ENCODE assay signal across 22 cellular contexts in genomic region chr3:150675587-150675986, GRCh38. TPM values are rescaled to one million over a fixed set of nuclear protein-coding genes. Genes with fewer than 3 reads are reported as not detected.
DNase-seq lines count a peak whose midpoint lies in the region; ATAC-seq, FAIRE-seq and TF ChIP-seq lines count a peak whose summit lies in the region.
"Had no signal": no experiment of that assay in that cellular context is flagged by ENCODE, and none has a peak within 500 bp of the region (broad histone marks: within the 10 kb centered on the region; RNA-seq: fewer than 3 reads in every experiment).

No MANE protein-coding gene starts in this region.

- H3K4me3 ChIP-seq in GM23338 (no peak overlapping the region), OCI-LY7 (ENCODE audit: low read depth, low read length, poor library complexity, severe bottlenecking) (no peak overlapping the region), K562 (no peak overlapping the region)
- H3K4me3 ChIP-seq: GM23248, HAP-1, SK-N-MC had no signal

- H3K27ac ChIP-seq in GM23338 (ENCODE audit: low read depth) (no peak overlapping the region), OCI-LY7 (ENCODE audit: low read depth, low read length, poor library complexity, severe bottlenecking) (no peak overlapping the region), K562 (ENCODE audit: extremely low read depth, low read depth, low read length) (no peak overlapping the region)
- H3K27ac ChIP-seq: GM23248, RWPE1, SK-N-MC had no signal

- H3K36me3 Mint-ChIP-seq in GM23338 (ENCODE audit: low read depth) = peaks cover 12% of the 10 kb centered on the region
- H3K36me3 Mint-ChIP-seq: CD14-positive monocyte, IgD-negative memory B cell had no signal

- POLR2A ChIA-PET in OCI-LY7 (lab: Charles Lee) = interaction anchor here (0.8 kb wide), 1 partner anchor 102 kb away, joined by 4 read pairs; no protein-coding TSS in a partner anchor
- POLR2A ChIA-PET in K562 (lab: Yijun Ruan, JAX) = interaction anchor here (0.7 to 1.2 kb wide), 2 partner anchors 10 to 188 kb away, joined by 4 read pairs; no protein-coding TSS in a partner anchor

- H3K9me3 Mint-ChIP-seq in GM23338 = peaks cover 15% of the 10 kb centered on the region

- no peak for TF ChIP-seq CTCF in GM23338 (conservative IDR thresholded peaks at IDR 0.05; ENCODE audit: low read depth in 2 of 2)
- TF ChIP-seq CTCF in OCI-LY7 (conservative IDR thresholded peaks at IDR 0.05; ENCODE audit: low read length) = no peak
- no peak for TF ChIP-seq CTCF in K562 (IDR thresholded peaks at IDR 0.05 in 2 of 3, conservative IDR thresholded peaks at IDR 0.05 in 1 of 3; ENCODE audit: insufficient read depth in 2 of 3, low read depth in 1 of 3, low read length in 3 of 3)

- peaks cover 8% of the 10 kb centered on the region; the same call in 1 of the 2 replicates for H3K36me3 ChIP-seq in GM23338 (ENCODE audit: insufficient read depth)
- H3K36me3 ChIP-seq in OCI-LY7 (ENCODE audit: insufficient read depth, low read length) = no peaks in the 10 kb centered on the region
- no peaks in the 10 kb centered on the region for H3K36me3 ChIP-seq in K562 (ENCODE audit: control insufficient read depth, insufficient read depth, low read length)
- H3K36me3 ChIP-seq: HAP-1 had no signal

- no peaks in the 10 kb centered on the region for H3K79me2 ChIP-seq in GM23338 (replicated peaks; ENCODE audit: insufficient read depth)
- no peaks in the 10 kb centered on the region for H3K79me2 ChIP-seq in OCI-LY7 (ENCODE audit: insufficient read depth, low read depth, low read length)
- H3K79me2 ChIP-seq in K562 (ENCODE audit: control insufficient read depth, insufficient read depth, low read length) = no peaks in the 10 kb centered on the region

- no peaks in the 10 kb centered on the region for H3K4me1 Mint-ChIP-seq in GM23338
- H3K4me1 Mint-ChIP-seq: CD14-positive monocyte had no signal

- H3K4me2 ChIP-seq in GM23338 (no peak overlapping the region), OCI-LY7 (ENCODE audit: low read length) (no peak overlapping the region), K562 (ENCODE audit: insufficient read depth, low read length) (no peak overlapping the region)

- no peak for FAIRE-seq in K562 (lab: Jason Lieb, UNC)

- BruUV-seq in OCI-LY7 (replicated peaks; lab: Mats Ljungman, UMichigan) (no TSS peak), K562 (replicated peaks; lab: Mats Ljungman, UMichigan) (no TSS peak)

- H3F3A ChIP-seq in GM23338 (replicated peaks; ENCODE audit: low read depth) = no peaks in the 10 kb centered on the region

- no peaks in the 10 kb centered on the region for H3K4me1 ChIP-seq in GM23338 (ENCODE audit: insufficient read depth)
- peaks cover 9% of the 10 kb centered on the region for H3K4me1 ChIP-seq in OCI-LY7 (ENCODE audit: insufficient read depth, low read length, poor library complexity, severe bottlenecking)
- no peaks in the 10 kb centered on the region for H3K4me1 ChIP-seq in K562 (replicated peaks in 1 of 2; ENCODE audit: control insufficient read depth in 2 of 2, insufficient read depth in 2 of 2, low read length in 2 of 2)
- H3K4me1 ChIP-seq: HAP-1 had no signal

- no peak overlapping the region for H3K9ac ChIP-seq in K562 (ENCODE audit: insufficient read depth in 1 of 2, low read depth in 2 of 2, low read length in 2 of 2)
- H3K9ac ChIP-seq: GM23248 had no signal

- peaks cover 35% of the 10 kb centered on the region for H3K9me3 ChIP-seq in OCI-LY7 (ENCODE audit: low read length)
- no peaks in the 10 kb centered on the region; the same call in 1 of the 2 replicates for H3K9me3 ChIP-seq in K562 (replicated peaks; ENCODE audit: control insufficient read depth, insufficient read depth, low read depth, low read length)
- H3K9me3 ChIP-seq: HAP-1 had no signal

- H3K4me3 Mint-ChIP-seq in GM23338 = no peak overlapping the region
- H3K4me3 Mint-ChIP-seq: CD14-positive monocyte had no signal

- no peaks in the 10 kb centered on the region for H3K9me1 ChIP-seq in K562 (ENCODE audit: control insufficient read depth, insufficient read depth, low read length)

- no peak for TF ChIP-seq POLR2A in K562 (conservative IDR thresholded peaks at IDR 0.05)

- H3K27ac Mint-ChIP-seq in GM23338 = no peak overlapping the region
- H3K27ac Mint-ChIP-seq: CD14-positive monocyte, IgD-negative memory B cell had no signal

- intact Hi-C loops in OCI-LY7 (cut with micrococcal nuclease; ENCODE audit: unreplicated experiment) = no loop called here
- intact Hi-C loops in K562 (cut with micrococcal nuclease) = no loop called here

- in situ Hi-C loops in K562 (cut with MboI) = no loop called here

- peak; percentile 6 for DNase-seq in NCI-H1105 treated with DMSO at 0.1 percent for 48 hours (lab: John Stamatoyannopoulos, UW)
- DNase-seq in NCI-H1105 (lab: John Stamatoyannopoulos, UW) = no peak
- DNase-seq in GM23338 (ENCODE audit: low spot score) = peak; percentile 6
- peak; percentile 21 for DNase-seq in OCI-LY7 (ENCODE audit: low spot score)
- DNase-seq in K562 (ENCODE audit: extremely low read depth in 1 of 4, low spot score in 3 of 4) = no peak
- DNase-seq in GF-D8 (lab: John Stamatoyannopoulos, UW) = no peak
- no peak for DNase-seq in activated CD4-positive, alpha-beta T cell treated with anti-CD3 and anti-CD28 coated beads, Interleukin-2, amount 50 U/mL, for 48 hours
- no peak for DNase-seq in EL
- DNase-seq: 8988T, GM23248, Karpas-422, NCI-H1092, NCI-H146, NCI-H2029 treated with DMSO at 0.1 percent for 48 hours, NCI-H69, SHP77 treated with DMSO at 0.1 percent for 48 hours had no signal

- H3K9me2 ChIP-seq in GM23338 (ENCODE audit: insufficient read depth) (no peaks in the 10 kb centered on the region), OCI-LY7 (ENCODE audit: insufficient read depth, low read length) (no peaks in the 10 kb centered on the region)

- H4K20me1 ChIP-seq in GM23338 (replicated peaks; ENCODE audit: insufficient read depth) (no peaks in the 10 kb centered on the region), OCI-LY7 (ENCODE audit: insufficient read depth, low read length) (no peaks in the 10 kb centered on the region), K562 (replicated peaks; ENCODE audit: control insufficient read depth, insufficient read depth, low read length) (no peaks in the 10 kb centered on the region)

- no peak for ATAC-seq in GM23338
- ATAC-seq in K562 = no peak

- TF ChIP-seq RAD21 in K562 (CRISPR knock-in tag; conservative IDR thresholded peaks at IDR 0.05 in 1 of 2, IDR thresholded peaks at IDR 0.05 in 1 of 2) = no peak

- CTCF ChIA-PET in OCI-LY7 (lab: Charles Lee; ENCODE audit: unreplicated experiment) (no interaction called here), K562 (lab: Yijun Ruan, JAX; ENCODE audit: low intra/inter-chr PET ratio) (interaction anchor here (0.7 kb wide), 1 partner anchor 101 kb away, joined by 3 read pairs; no protein-coding TSS in a partner anchor)

- H3K27me3 Mint-ChIP-seq in GM23338 (ENCODE audit: insufficient read depth, low read depth, poor library complexity) = no peaks in the 10 kb centered on the region
- H3K27me3 Mint-ChIP-seq: IgD-negative memory B cell had no signal

- no peak for TF ChIP-seq EP300 in K562 (IDR thresholded peaks at IDR 0.05; ENCODE audit: low read length)

- H2AFZ ChIP-seq in GM23338 = no peak overlapping the region
- no peak overlapping the region for H2AFZ ChIP-seq in OCI-LY7 (ENCODE audit: low read length)
- no peak overlapping the region for H2AFZ ChIP-seq in K562 (ENCODE audit: low read depth, low read length)
- H2AFZ ChIP-seq: GM23248 had no signal

- H3K27me3 ChIP-seq in GM23338 (ENCODE audit: insufficient read depth) (no peaks in the 10 kb centered on the region), K562 (ENCODE audit: control insufficient read depth in 2 of 2, insufficient read depth in 2 of 2, low read length in 2 of 2) (no peaks in the 10 kb centered on the region)

TF ChIP-seq in K562, 482 proteins besides CTCF, POLR2A, EP300 and RAD21 (continues in another document):
- no peak for TF ChIP-seq ZNF668 (CRISPR knock-in tag; IDR thresholded peaks at IDR 0.05)
- TF ChIP-seq CBX2 (IDR thresholded peaks at IDR 0.05; ENCODE audit: insufficient read depth, low read length, poor library complexity, severe bottlenecking) = no peak

RNA-seq across cellular contexts. Expression of gene ERICH6, which starts 28.1 kb away (rescaled TPM):
- total RNA-seq in GM23338 (2014; rRNA removed; shearing (Covaris generic)) = not detected in 2 replicates
- 0.19 and 0.32 TPM in 2 replicates for polyA plus RNA-seq in GM23338 (2016; fragmentation: Nextera tagmentation; extraction: Ambion mirVana)
- total RNA-seq in OCI-LY7 (2014; rRNA removed; shearing (Covaris generic)) = 0.41 TPM in 1 of 2 replicates, not detected in the other
- total RNA-seq in OCI-LY7 (2022) = 0.38 TPM in 1 of 2 replicates, not detected in the other
- total RNA-seq in K562 (2011; cell fraction: chromatin; rRNA removed; ENCODE audit: low replicate concordance) = 0.14 TPM in 1 of 2 replicates, not detected in the other
- not detected in 2 replicates for total RNA-seq in K562 (2011; cell fraction: nucleolus; rRNA removed)
- total RNA-seq in K562 (2011; cell fraction: nucleoplasm; rRNA removed) = not detected in 2 replicates
- total RNA-seq in K562 (2014; rRNA removed) = not detected in 2 replicates
- not detected in 2 replicates for total RNA-seq in K562 (2014; rRNA removed; fragmentation: Illumina TruSeq; extraction: Trizol)
- not detected in 2 replicates for total RNA-seq in K562 (2015; rRNA removed; fragmentation: Illumina TruSeq; extraction: Trizol)
- not detected in 2 replicates for total RNA-seq in K562 (2021)
- not detected in 2 replicates for polyA plus RNA-seq in K562 (2011; rRNA removed)
- polyA plus RNA-seq in K562 (2011; cell fraction: cytosol; rRNA removed) = not detected in 2 replicates
- polyA plus RNA-seq in K562 (2011; cell fraction: nucleus; rRNA removed) = not detected in 2 replicates
- polyA plus RNA-seq in K562 (2012) = not detected in 2 replicates
- polyA plus RNA-seq in K562 (2014; fragmentation: Illumina TruSeq; extraction: Trizol) = not detected in 2 replicates
- not detected for polyA plus RNA-seq in K562 (2014; fragmentation: Nextera tagmentation; extraction: Ambion mirVana)
- polyA plus RNA-seq in K562 (2014; rRNA removed) = not detected in 2 replicates
- not detected in 2 replicates for polyA minus RNA-seq in K562 (2011; rRNA and poly(A)+ RNA removed)
- not detected in 2 replicates for polyA minus RNA-seq in K562 (2011; cell fraction: cytosol; rRNA and poly(A)+ RNA removed)
- 0.13 TPM in 1 of 2 replicates, not detected in the other for polyA minus RNA-seq in K562 (2011; cell fraction: nucleus; rRNA and poly(A)+ RNA removed)
- total RNA-seq: GM23248, NCI-H460 had no signal
- polyA plus RNA-seq: CD14-positive monocyte had no signal

Comparison
In these comparisons a context has a peak if more than half of its experiments do, and no peak if none do; other contexts are left out.
1. DNase-seq: peak in NCI-H1105 treated with DMSO at 0.1 percent for 48 hours (single experiment), GM23338 (single experiment) and OCI-LY7 (single experiment); none in NCI-H1105 (single experiment), K562 (0 of 4), GF-D8 (single experiment), activated CD4-positive, alpha-beta T cell treated with anti-CD3 and anti-CD28 coated beads, Interleukin-2, amount 50 U/mL, for 48 hours (0 of 2) and EL (single experiment).